In the genomic region with DNA sequence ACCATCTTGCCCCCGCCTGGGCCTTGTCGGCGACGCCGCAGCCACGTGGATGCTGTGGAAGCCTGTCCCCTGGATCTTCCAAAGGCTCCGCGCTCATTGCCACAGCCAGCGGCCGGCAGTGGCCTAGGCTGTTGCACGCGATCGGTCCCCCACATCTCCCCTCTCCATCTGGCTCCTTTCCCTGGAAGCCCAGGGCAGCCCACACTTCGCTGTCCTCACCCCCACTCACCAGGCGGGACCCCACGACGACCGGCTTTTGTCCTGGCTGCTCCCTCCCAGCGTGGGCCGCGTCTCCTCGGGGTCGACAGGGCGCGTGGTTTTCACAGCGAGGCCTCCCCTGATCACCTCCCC, we compare ENCODE assay signal across 8 cellular contexts. TPM values are rescaled to one million over a fixed set of nuclear protein-coding genes. Genes with fewer than 3 reads are reported as not detected.
DNase-seq lines count a peak whose midpoint lies in the region; ATAC-seq and TF ChIP-seq lines count a peak whose summit lies in the region.

No MANE protein-coding gene starts in this region.

- no peaks in the 10 kb centered on the region for H3K9me3 Mint-ChIP-seq in nephron

- no peaks in the 10 kb centered on the region for H3K9me2 ChIP-seq in MM.1S (replicated peaks; ENCODE audit: insufficient read depth, low read length)

- peaks cover 32% of the 10 kb centered on the region for H3K79me2 ChIP-seq in MM.1S (ENCODE audit: low read length)

- peak overlapping the region; percentile 85 to 96 (median 90) for H3K4me3 Mint-ChIP-seq in nephron

- no peaks in the 10 kb centered on the region for H3K27me3 ChIP-seq in BJ (ENCODE audit: control insufficient read depth, insufficient read depth, low read length)
- H3K27me3 ChIP-seq in MM.1S (replicated peaks; ENCODE audit: insufficient read depth, low read length) = no peaks in the 10 kb centered on the region
- no peaks in the 10 kb centered on the region for H3K27me3 ChIP-seq in dorsolateral prefrontal cortex

- peak overlapping the region; percentile 90; the same call in 1 of the 2 replicates for H3K9ac ChIP-seq in MM.1S (ENCODE audit: low read length)

- no peaks in the 10 kb centered on the region for H3K36me3 Mint-ChIP-seq in nephron (ENCODE audit: low read depth)

- DNase-seq in BJ (ENCODE audit: low read depth) (no peak), MM.1S (no peak), dorsolateral prefrontal cortex (peak in 5 of 10 donors; percentile 6 to 44 (median 31)), NCI-H82 (lab: John Stamatoyannopoulos, UW) (no peak)

- peak overlapping the region; percentile 52 for H2AFZ ChIP-seq in MM.1S (ENCODE audit: low read length)

- peaks cover 21% of the 10 kb centered on the region for H3K4me1 ChIP-seq in MM.1S (ENCODE audit: low read length)

- peaks cover 18% of the 10 kb centered on the region for H3K4me1 Mint-ChIP-seq in nephron

- H3K4me3 ChIP-seq in BJ (ENCODE audit: low read depth, low read length) = peak overlapping the region; percentile 93
- peak overlapping the region; percentile 95 for H3K4me3 ChIP-seq in MM.1S (ENCODE audit: low read length)
- H3K4me3 ChIP-seq in dorsolateral prefrontal cortex = peak overlapping the region; percentile 59 to 97 (median 86)

- H3F3A ChIP-seq in MM.1S (ENCODE audit: insufficient read depth, low read length) = peaks cover 3% of the 10 kb centered on the region; the same call in 1 of the 2 replicates

- intact Hi-C loops in dorsolateral prefrontal cortex (cut with DNase I) = loop anchor here (5.0 to 10.0 kb wide), 3 partner anchors 47 to 179 kb away; partner anchors contain the start of gene TPP2 (in 1 of the 2)

- CTCF ChIA-PET in BJ (lab: Yijun Ruan, JAX) = interaction anchor here (1.0 kb wide), 1 partner anchor 187 kb away, joined by 3 read pairs; no protein-coding TSS in a partner anchor

- no peaks in the 10 kb centered on the region for H3K9me3 ChIP-seq in MM.1S (replicated peaks; ENCODE audit: insufficient read depth, low read length)

- POLR2A ChIA-PET in BJ (lab: Charles Lee) = interaction anchor here (1.1 kb wide), 1 partner anchor 185 kb away, joined by 4 read pairs; no protein-coding TSS in a partner anchor

- H3K27me3 Mint-ChIP-seq in nephron (ENCODE audit: low read depth) = peaks cover 3% of the 10 kb centered on the region

- ATAC-seq in GM19452 (IDR thresholded peaks at IDR 0.05; ENCODE audit: unreplicated experiment) (no peak), HG02623 (IDR thresholded peaks at IDR 0.05; ENCODE audit: unreplicated experiment) (no peak), HG02981 (IDR thresholded peaks at IDR 0.05; ENCODE audit: unreplicated experiment) (no peak)

- peak overlapping the region; percentile 66 to 88 (median 84) for H3K27ac Mint-ChIP-seq in nephron

- TF ChIP-seq CTCF in BJ (IDR thresholded peaks at IDR 0.05; ENCODE audit: insufficient read depth, low read depth, low read length) (no peak), MM.1S (IDR thresholded peaks at IDR 0.05; ENCODE audit: low read length) (no peak), dorsolateral prefrontal cortex (IDR thresholded peaks at IDR 0.05 in 54 of 56, conservative IDR thresholded peaks at IDR 0.05 in 2 of 56; ENCODE audit: low read depth in 1 of 56, partially characterized antibody in 56 of 56) (no peak), nephron (IDR thresholded peaks at IDR 0.05; ENCODE audit: unreplicated experiment in 3 of 3) (no peak)

- no peak overlapping the region for H3K27ac ChIP-seq in MM.1S (ENCODE audit: low read length)
- peak overlapping the region in 55 of 59 donors; percentile 9 to 91 (median 81) for H3K27ac ChIP-seq in dorsolateral prefrontal cortex

- no peaks in the 10 kb centered on the region for H4K20me1 ChIP-seq in MM.1S (ENCODE audit: insufficient read depth, low read length)

- H3K36me3 ChIP-seq in BJ (ENCODE audit: control insufficient read depth, insufficient read depth, low read length) (no peaks in the 10 kb centered on the region), MM.1S (replicated peaks; ENCODE audit: insufficient read depth, low read length) (no peaks in the 10 kb centered on the region)

- H3K4me2 ChIP-seq in MM.1S (ENCODE audit: low read depth, low read length) = peak overlapping the region; percentile 50

RNA-seq across cellular contexts. Expression of gene TEX30, which starts 0.6 kb away (rescaled TPM):
- 5.5 and 10.5 TPM in 2 replicates for polyA plus RNA-seq in BJ (2011; rRNA removed)
- 0.72 and 1.6 TPM in 2 replicates for polyA minus RNA-seq in BJ (2011; rRNA and poly(A)+ RNA removed)
- total RNA-seq in dorsolateral prefrontal cortex = 10 to 100 TPM in 33 of 120 experiments, 1 to 10 TPM in 87; 3.7 to 14.8 (median 8.6) TPM

RNA-seq across cellular contexts. Expression of gene POGLUT2, which starts 24.6 kb away (rescaled TPM):
- polyA plus RNA-seq in BJ (2011; rRNA removed) = 11.0 and 19.1 TPM in 2 replicates
- 2.1 and 3.2 TPM in 2 replicates for polyA minus RNA-seq in BJ (2011; rRNA and poly(A)+ RNA removed)
- 10 to 100 TPM in 1 of 120 experiments, 1 to 10 TPM in 119; 2.6 to 10.7 (median 5.3) TPM for total RNA-seq in dorsolateral prefrontal cortex

RNA-seq across cellular contexts. Expression of gene BIVM, which starts 24.7 kb away (rescaled TPM):
- polyA plus RNA-seq in BJ (2011; rRNA removed) = 9.5 and 15.4 TPM in 2 replicates
- polyA minus RNA-seq in BJ (2011; rRNA and poly(A)+ RNA removed) = 2.1 and 3.0 TPM in 2 replicates
- total RNA-seq in dorsolateral prefrontal cortex = 10 to 100 TPM; 26.3 to 65.1 (median 40.1) TPM
